In the genomic region with DNA sequence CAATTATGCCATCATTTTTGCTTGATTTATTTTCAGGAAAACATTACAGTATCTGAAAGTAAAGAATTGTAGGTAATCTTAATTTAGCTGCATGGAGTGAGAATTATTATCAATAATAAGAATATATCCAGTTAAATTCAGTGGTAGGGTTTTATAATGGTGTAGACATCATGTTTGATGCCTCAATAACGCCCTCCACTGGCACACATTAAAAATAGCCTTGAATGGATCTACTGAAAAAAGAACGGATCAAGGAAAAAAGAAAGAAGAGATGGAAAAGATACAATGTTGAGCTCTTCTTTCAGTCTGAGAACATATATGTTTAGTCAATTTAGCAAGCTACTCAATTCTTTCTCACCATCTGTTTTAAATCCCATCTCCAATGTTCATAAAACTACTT, we compare ENCODE assay signal across 30 cellular contexts.
DNase-seq lines count a peak whose midpoint lies in the region; ATAC-seq and TF ChIP-seq lines count a peak whose summit lies in the region.
"Had no signal": no experiment of that assay in that cellular context is flagged by ENCODE, and none has a peak within 500 bp of the region (broad histone marks: within the 10 kb centered on the region; RNA-seq: fewer than 3 reads in every experiment).

No MANE protein-coding gene starts in this region.

- H3K27ac Mint-ChIP-seq in neural crest cell (ENCODE audit: unreplicated experiment) = no peak overlapping the region
- H3K27ac Mint-ChIP-seq: natural killer cell; stimulated activated effector memory CD8-positive, alpha-beta T cell treated with anti-CD3 and anti-CD28 coated beads, Interleukin-12 subunit alpha, Interleukin-12 subunit beta, amount 100 ng/mL, for 72 hours; T-helper 2 cell treated with Interferon-gamma antibody and Interleukin-4, amounts not matched to agents 5 μg/mL and 100 μg/mL, for 36 hours had no signal

- H3K4me3 Mint-ChIP-seq in neural crest cell = no peak overlapping the region
- H3K4me3 Mint-ChIP-seq: natural killer cell; stimulated activated effector memory CD8-positive, alpha-beta T cell treated with anti-CD3 and anti-CD28 coated beads, Interleukin-12 subunit alpha, Interleukin-12 subunit beta, amount 100 ng/mL, for 72 hours; T-helper 2 cell treated with Interferon-gamma antibody and Interleukin-4, amounts not matched to agents 5 μg/mL and 100 μg/mL, for 36 hours had no signal

- H3K9me3 Mint-ChIP-seq in neural crest cell = peaks cover 5% of the 10 kb centered on the region

- TF ChIP-seq CTCF in LNCaP clone FGC (IDR thresholded peaks at IDR 0.05; ENCODE audit: control insufficient read depth, extremely low read depth, insufficient read depth) = peak; percentile 38
- peak; percentile 21 for TF ChIP-seq CTCF in neural crest cell (conservative IDR thresholded peaks at IDR 0.05)

- DNase-seq in NCI-H82 (lab: John Stamatoyannopoulos, UW) (peak; percentile 3), NCI-H82 treated with DMSO at 0.1 percent for 48 hours (lab: John Stamatoyannopoulos, UW; ENCODE audit: unreplicated experiment) (no peak), LNCaP clone FGC (ENCODE audit: low read depth) (no peak), SK-MEL-5 (ENCODE audit: low read depth, low spot score) (peak; percentile 13), neural crest cell (ENCODE audit: low read depth, low spot score) (no peak), G401 (ENCODE audit: low spot score) (no peak)
- DNase-seq: activated CD8-positive, alpha-beta memory T cell treated with anti-CD3 and anti-CD28 coated beads, Interleukin-2, amount 50 U/mL, for 4 hours; activated naive CD4-positive, alpha-beta T cell treated with anti-CD3 and anti-CD28 coated beads, Interleukin-2, amount 50 U/mL, for 16 hours; amygdala; colonic mucosa; COR-L47; effector memory CD4-positive, alpha-beta T cell; hypothalamus; left ventricle myocardium superior; natural killer cell; NCI-H1092; NCI-H187 treated with DMSO at 0.1 percent for 48 hours; ovary; RPMI8226; spleen; stimulated activated CD4-positive, alpha-beta T cell treated with anti-CD3 and anti-CD28 coated beads, Interleukin-2, amount 100 ng/mL, for 48 hours; upper lobe of right lung had no signal

- H3K36me3 Mint-ChIP-seq in neural crest cell (ENCODE audit: low read depth) = no peaks in the 10 kb centered on the region
- H3K36me3 Mint-ChIP-seq: stimulated activated effector memory CD8-positive, alpha-beta T cell treated with anti-CD3 and anti-CD28 coated beads, Interleukin-12 subunit alpha, Interleukin-12 subunit beta, amount 100 ng/mL, for 72 hours had no signal

- no peaks in the 10 kb centered on the region for H3K27me3 Mint-ChIP-seq in neural crest cell (ENCODE audit: low read depth)

- ATAC-seq in HG03139 (IDR thresholded peaks at IDR 0.05; ENCODE audit: unreplicated experiment) = no peak
- ATAC-seq in esophagus mucosa = no peak
- ATAC-seq: gastroesophageal sphincter; K562; left ventricle myocardium superior; natural killer cell; stimulated activated effector memory CD8-positive, alpha-beta T cell treated with anti-CD3 and anti-CD28 coated beads, Interleukin-12 subunit alpha, Interleukin-12 subunit beta, amount 100 ng/mL, for 72 hours; upper lobe of right lung had no signal

- in situ Hi-C loops in SK-MEL-5 (cut with HindIII; ENCODE audit: low pct_unique_long_range_greater_than_20kb, low sequenced_read_pairs) (no loop called here), G401 (cut with HindIII; ENCODE audit: low sequenced_read_pairs) (no loop called here)

- peaks cover 4% of the 10 kb centered on the region for H3K4me1 Mint-ChIP-seq in neural crest cell
- H3K4me1 Mint-ChIP-seq: natural killer cell; stimulated activated effector memory CD8-positive, alpha-beta T cell treated with anti-CD3 and anti-CD28 coated beads, Interleukin-12 subunit alpha, Interleukin-12 subunit beta, amount 100 ng/mL, for 72 hours had no signal

- no peak overlapping the region for H3K4me3 ChIP-seq in LNCaP clone FGC (ENCODE audit: low read depth, low read length)
- H3K4me3 ChIP-seq: BLaER1, colonic mucosa, gastroesophageal sphincter, K562, ovary, right atrium auricular region, spleen, upper lobe of right lung had no signal

Comparison
In these comparisons a context has a peak if more than half of its experiments do, and no peak if none do; other contexts are left out.
1. DNase-seq: peak in NCI-H82 (single experiment) and SK-MEL-5 (single experiment); none in NCI-H82 treated with DMSO at 0.1 percent for 48 hours (single experiment), LNCaP clone FGC (single experiment), neural crest cell (single experiment) and G401 (single experiment).